In the genomic region with DNA sequence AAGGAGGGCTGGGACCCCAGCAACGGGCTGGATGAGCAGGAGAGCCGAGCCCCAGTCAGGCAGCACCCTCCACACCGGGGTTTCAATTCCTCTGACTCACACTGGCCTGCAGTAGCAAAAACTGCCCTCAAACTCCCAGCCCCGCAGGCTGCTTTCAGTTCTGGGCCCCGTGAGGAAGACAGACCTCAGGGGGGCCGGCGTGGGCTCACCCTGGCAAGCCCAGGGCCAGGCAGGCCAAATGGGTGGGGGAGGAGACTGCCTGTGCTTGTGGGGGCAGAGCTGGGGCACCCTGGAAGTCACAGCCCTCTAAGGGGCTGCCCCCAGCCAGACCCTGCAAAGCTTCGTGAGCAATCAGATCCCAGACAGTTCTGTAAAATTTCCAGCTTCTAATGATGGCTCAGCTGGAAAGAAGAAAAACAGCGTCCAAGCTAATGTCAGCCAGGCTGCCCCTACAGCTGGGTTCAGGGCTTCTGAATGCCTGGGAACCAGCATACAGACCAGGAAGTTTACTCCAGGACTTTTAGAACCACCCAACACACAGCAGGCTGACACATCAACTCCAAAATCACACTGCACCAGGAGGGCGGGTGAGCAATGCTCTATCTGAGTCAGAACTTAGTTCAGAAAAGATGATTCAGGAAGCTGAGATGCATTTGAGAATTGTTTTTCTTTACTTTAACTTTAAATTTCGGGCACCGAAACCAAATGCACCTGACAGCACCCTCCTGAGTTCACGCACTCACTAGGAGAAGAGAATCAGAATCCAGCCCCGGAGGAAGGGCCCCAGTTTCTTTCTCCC, we compare ENCODE assay signal across 8 cellular contexts. TPM values are rescaled to one million over a fixed set of nuclear protein-coding genes. Genes with fewer than 3 reads are reported as not detected.
DNase-seq lines count a peak whose midpoint lies in the region; ATAC-seq lines count a peak whose summit lies in the region.

No MANE protein-coding gene starts in this region.

- ATAC-seq in activated naive CD4-positive, alpha-beta T cell treated with anti-CD3 and anti-CD28 coated beads, Interleukin-2, amount 50 U/mL, for 72 hours = peak; percentile 88 to 93
- peak; percentile 54 for ATAC-seq in HG02678 (IDR thresholded peaks at IDR 0.05; ENCODE audit: unreplicated experiment)

- H3K36me3 Mint-ChIP-seq in activated naive CD4-positive, alpha-beta T cell treated with anti-CD3 and anti-CD28 coated beads, Interleukin-2, amount 50 U/mL, for 72 hours = peaks cover 6 to 9% of the 10 kb centered on the region in 2 donors

- no peaks in the 10 kb centered on the region for H3K9me3 Mint-ChIP-seq in activated naive CD4-positive, alpha-beta T cell treated with anti-CD3 and anti-CD28 coated beads, Interleukin-2, amount 50 U/mL, for 72 hours

- peak in 1 of 2 donors; percentile 51 for DNase-seq in activated naive CD4-positive, alpha-beta T cell treated with anti-CD3 and anti-CD28 coated beads, Interleukin-2, amount 50 U/mL, for 72 hours (ENCODE audit: low spot score in 2 of 2)
- no peak for DNase-seq in activated naive CD4-positive, alpha-beta T cell treated with anti-CD3 and anti-CD28 coated beads, Interleukin-2, amount 50 U/mL, for 16 hours
- peak; percentile 2 for DNase-seq in RPMI7951 (ENCODE audit: low read depth)
- peak; percentile 55 for DNase-seq in fibroblast of the conjunctiva (ENCODE audit: low read depth)
- DNase-seq in DMS 273 (lab: John Stamatoyannopoulos, UW; ENCODE audit: unreplicated experiment) = no peak
- no peak for DNase-seq in DMS53 (lab: John Stamatoyannopoulos, UW)
- no peak for DNase-seq in NCI-H526 treated with DMSO at 0.1 percent for 48 hours (lab: John Stamatoyannopoulos, UW)

- peak overlapping the region; percentile 83 to 94 for H3K27ac Mint-ChIP-seq in activated naive CD4-positive, alpha-beta T cell treated with anti-CD3 and anti-CD28 coated beads, Interleukin-2, amount 50 U/mL, for 72 hours

RNA-seq across cellular contexts. Expression of a gene that starts 34.7 kb away (rescaled TPM):
- 10 to 100 TPM; 29.2 to 37.6 TPM for total RNA-seq in activated naive CD4-positive, alpha-beta T cell treated with anti-CD3 and anti-CD28 coated beads, Interleukin-2, amount 50 U/mL, for 72 hours
- total RNA-seq in RPMI7951 (2014; rRNA removed; shearing (Covaris generic)) = 12.3 and 15.0 TPM in 2 replicates

RNA-seq across cellular contexts. Expression of a gene that starts 43.8 kb away (rescaled TPM):
- total RNA-seq in activated naive CD4-positive, alpha-beta T cell treated with anti-CD3 and anti-CD28 coated beads, Interleukin-2, amount 50 U/mL, for 72 hours = not detected
- not detected in 2 replicates for total RNA-seq in RPMI7951 (2014; rRNA removed; shearing (Covaris generic))

Comparison
In these comparisons a context has a peak if more than half of its experiments do, and no peak if none do; other contexts are left out.
1. DNase-seq: peak in RPMI7951 (single experiment) and fibroblast of the conjunctiva (single experiment); none in activated naive CD4-positive, alpha-beta T cell treated with anti-CD3 and anti-CD28 coated beads, Interleukin-2, amount 50 U/mL, for 16 hours (single experiment), DMS 273 (single experiment), DMS53 (single experiment) and NCI-H526 treated with DMSO at 0.1 percent for 48 hours (single experiment).